8 cellular contexts compared by ENCODE assay signal in the genomic region with DNA sequence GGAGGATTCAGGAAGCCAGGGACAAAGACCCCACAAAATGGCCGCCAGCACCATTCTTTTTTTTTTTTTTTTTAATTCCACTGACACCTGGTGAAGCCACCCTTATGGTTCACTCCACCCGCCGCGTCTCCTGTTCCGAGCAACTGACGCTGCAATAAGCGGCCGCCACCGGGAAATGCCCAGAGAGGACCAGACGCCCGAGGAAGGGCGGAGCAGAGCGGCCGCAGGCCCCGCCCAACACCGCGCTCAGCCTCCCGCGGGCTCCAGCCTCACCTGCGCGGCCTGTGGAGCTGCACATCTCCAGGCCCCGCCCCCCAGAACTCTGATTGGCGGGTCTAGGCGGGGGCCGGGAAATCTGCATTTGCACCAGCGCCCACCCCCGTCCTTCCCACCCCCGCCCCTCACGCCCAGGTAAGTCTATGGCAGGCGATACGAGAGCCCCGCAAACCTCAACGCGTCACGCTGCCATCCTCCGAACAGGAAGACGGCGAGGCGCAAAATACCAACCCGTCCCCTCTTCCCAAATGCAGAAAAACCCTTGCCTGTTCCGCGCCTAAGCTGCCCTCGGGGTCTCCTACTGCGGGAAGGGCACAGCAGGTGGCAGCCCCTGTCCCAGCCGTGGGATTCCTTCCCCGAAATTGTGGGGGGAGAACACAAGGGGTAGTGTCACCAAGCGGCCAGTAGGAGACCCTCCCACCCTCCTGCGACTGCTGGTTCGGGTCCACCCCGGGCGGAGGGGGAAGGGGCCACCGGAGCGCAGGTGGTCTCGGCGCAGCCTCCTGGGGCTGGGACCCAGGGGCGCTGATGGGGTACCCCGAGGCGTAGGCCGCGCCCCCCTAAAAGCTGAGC. TPM values are rescaled to one million over a fixed set of nuclear protein-coding genes. Genes with fewer than 3 reads are reported as not detected.
DNase-seq lines count a peak whose midpoint lies in the region; ATAC-seq, FAIRE-seq and TF ChIP-seq lines count a peak whose summit lies in the region.

No MANE protein-coding gene starts in this region.

- peaks cover 7% of the 10 kb centered on the region for H3K36me3 Mint-ChIP-seq in activated T-helper 17 cell treated with anti-CD3 and anti-CD28 coated beads, Interleukin-2, amount 50 U/mL, for 72 hours (ENCODE audit: low read depth)
- peaks cover 7% of the 10 kb centered on the region for H3K36me3 Mint-ChIP-seq in natural killer cell treated with Interleukin-12 subunit alpha and Interleukin-12 subunit beta and Interleukin-15 and Interleukin-18, amount 100 ng/mL, for 72 hours

- DNase-seq in AG09309 (ENCODE audit: low read depth) (no peak), H54 (ENCODE audit: insufficient read length, low spot score) (peak; percentile 58), NCI-H524 treated with DMSO at 0.1 percent for 48 hours (lab: John Stamatoyannopoulos, UW) (peak; percentile 61), frontal cortex (ENCODE audit: low spot score in 2 of 2) (peak; percentile 65 to 74)
- peak; percentile 89 for DNase-seq in natural killer cell treated with Interleukin-12 subunit alpha and Interleukin-12 subunit beta and Interleukin-15 and Interleukin-18, amount 100 ng/mL, for 72 hours (ENCODE audit: low spot score)

- peaks cover 24% of the 10 kb centered on the region for H3K27me3 Mint-ChIP-seq in activated T-helper 17 cell treated with anti-CD3 and anti-CD28 coated beads, Interleukin-2, amount 50 U/mL, for 72 hours
- peaks cover 2 to 20% of the 10 kb centered on the region in 2 donors for H3K27me3 Mint-ChIP-seq in natural killer cell treated with Interleukin-12 subunit alpha and Interleukin-12 subunit beta and Interleukin-15 and Interleukin-18, amount 100 ng/mL, for 72 hours

- H3K4me1 ChIP-seq in subcutaneous abdominal adipose tissue (ENCODE audit: control insufficient read depth in 5 of 5, insufficient read depth in 5 of 5, low read length in 5 of 5) = peaks cover 3 to 38% (median 19%) of the 10 kb centered on the region in 5 donors

- H3K36me3 ChIP-seq in subcutaneous abdominal adipose tissue (ENCODE audit: control insufficient read depth in 5 of 5, insufficient read depth in 5 of 5, low read length in 5 of 5) = no peaks in the 10 kb centered on the region

- no peak for FAIRE-seq in H54 (lab: Jason Lieb, UNC)
- no peak for FAIRE-seq in frontal cortex (lab: Jason Lieb, UNC)

- no peaks in the 10 kb centered on the region for H3K9me3 Mint-ChIP-seq in activated T-helper 17 cell treated with anti-CD3 and anti-CD28 coated beads, Interleukin-2, amount 50 U/mL, for 72 hours
- no peaks in the 10 kb centered on the region for H3K9me3 Mint-ChIP-seq in natural killer cell treated with Interleukin-12 subunit alpha and Interleukin-12 subunit beta and Interleukin-15 and Interleukin-18, amount 100 ng/mL, for 72 hours

- no peak overlapping the region for H3K27ac Mint-ChIP-seq in activated T-helper 17 cell treated with anti-CD3 and anti-CD28 coated beads, Interleukin-2, amount 50 U/mL, for 72 hours
- peak overlapping the region in 1 of 2 donors; percentile 56 for H3K27ac Mint-ChIP-seq in natural killer cell treated with Interleukin-12 subunit alpha and Interleukin-12 subunit beta and Interleukin-15 and Interleukin-18, amount 100 ng/mL, for 72 hours

- peak overlapping the region; percentile 78 for H3K4me3 ChIP-seq in AG09309 (ENCODE audit: control insufficient read depth, low read depth, low read length)
- peak overlapping the region; percentile 71 to 82 (median 78) for H3K4me3 ChIP-seq in subcutaneous abdominal adipose tissue (ENCODE audit: low read depth in 1 of 5, low read length in 5 of 5)

- peak; percentile 39 for TF ChIP-seq CTCF in AG09309 (IDR thresholded peaks at IDR 0.05; ENCODE audit: control insufficient read depth, insufficient read depth, low read depth, low read length, missing control alignments)

- H3K27ac ChIP-seq in subcutaneous abdominal adipose tissue (ENCODE audit: low read depth, low read length) = peak overlapping the region; percentile 84

- H3K27me3 ChIP-seq in subcutaneous abdominal adipose tissue (ENCODE audit: control insufficient read depth in 5 of 5, insufficient read depth in 4 of 5, low read length in 5 of 5) = peaks cover 0 to 4% (median 0%) of the 10 kb centered on the region in 5 donors

- peak; percentile 92 for ATAC-seq in activated T-helper 17 cell treated with anti-CD3 and anti-CD28 coated beads, Interleukin-2, amount 50 U/mL, for 72 hours (replicated peaks)
- peak; percentile 90 to 97 for ATAC-seq in natural killer cell treated with Interleukin-12 subunit alpha and Interleukin-12 subunit beta and Interleukin-15 and Interleukin-18, amount 100 ng/mL, for 72 hours
- no peak for ATAC-seq in GM18502 (IDR thresholded peaks at IDR 0.05; ENCODE audit: poor library complexity, unreplicated experiment)

- H3K4me3 Mint-ChIP-seq in activated T-helper 17 cell treated with anti-CD3 and anti-CD28 coated beads, Interleukin-2, amount 50 U/mL, for 72 hours = peak overlapping the region; percentile 38
- peak overlapping the region; percentile 58 for H3K4me3 Mint-ChIP-seq in natural killer cell treated with Interleukin-12 subunit alpha and Interleukin-12 subunit beta and Interleukin-15 and Interleukin-18, amount 100 ng/mL, for 72 hours

- H3K9me3 ChIP-seq in subcutaneous abdominal adipose tissue (ENCODE audit: control insufficient read depth in 5 of 5, low read length in 5 of 5) = no peaks in the 10 kb centered on the region

- peak overlapping the region; percentile 77 to 91 (median 84) for H3K9ac ChIP-seq in subcutaneous abdominal adipose tissue (ENCODE audit: low read length in 5 of 5)

- peaks cover 8% of the 10 kb centered on the region for H3K4me1 Mint-ChIP-seq in activated T-helper 17 cell treated with anti-CD3 and anti-CD28 coated beads, Interleukin-2, amount 50 U/mL, for 72 hours
- H3K4me1 Mint-ChIP-seq in natural killer cell treated with Interleukin-12 subunit alpha and Interleukin-12 subunit beta and Interleukin-15 and Interleukin-18, amount 100 ng/mL, for 72 hours (ENCODE audit: low read depth in 2 of 2) = peaks cover 9 to 24% of the 10 kb centered on the region in 2 donors

- TF ChIP-seq POLR2A in H54 (IDR thresholded peaks at IDR 0.05; ENCODE audit: low read depth, low read length) = no peak

RNA-seq across cellular contexts. Expression of a gene that starts 0.9 kb away (rescaled TPM):
- 1 to 10 TPM; 1.7 to 2.2 TPM for total RNA-seq in activated T-helper 17 cell treated with anti-CD3 and anti-CD28 coated beads, Interleukin-2, amount 50 U/mL, for 72 hours
- 242 TPM for total RNA-seq in frontal cortex
- total RNA-seq in natural killer cell treated with Interleukin-12 subunit alpha and Interleukin-12 subunit beta and Interleukin-15 and Interleukin-18, amount 100 ng/mL, for 72 hours = 10 to 100 TPM in 1 of 2 donors, 1 to 10 TPM in 1; 1.4 to 18.9 TPM

RNA-seq across cellular contexts. Expression of a gene that starts 35.1 kb away (rescaled TPM):
- total RNA-seq in activated T-helper 17 cell treated with anti-CD3 and anti-CD28 coated beads, Interleukin-2, amount 50 U/mL, for 72 hours = under 1 TPM; 0.04 to 0.50 TPM
- total RNA-seq in frontal cortex = 0.41 TPM
- 1 to 10 TPM in 1 of 2 donors, not detected in 1; 2.0 TPM for total RNA-seq in natural killer cell treated with Interleukin-12 subunit alpha and Interleukin-12 subunit beta and Interleukin-15 and Interleukin-18, amount 100 ng/mL, for 72 hours

Comparison
In these comparisons a context has a peak if more than half of its experiments do, and no peak if none do; other contexts are left out.
1. RNA of a gene that starts 0.9 kb away (total RNA-seq): 242 TPM in frontal cortex (single experiment); 1.4 to 18.9 TPM in natural killer cell treated with Interleukin-12 subunit alpha and Interleukin-12 subunit beta and Interleukin-15 and Interleukin-18, amount 100 ng/mL, for 72 hours and 1.7 to 2.2 TPM in activated T-helper 17 cell treated with anti-CD3 and anti-CD28 coated beads, Interleukin-2, amount 50 U/mL, for 72 hours; every median in the first group is over 10 times any median in the second.